In the genomic region with DNA sequence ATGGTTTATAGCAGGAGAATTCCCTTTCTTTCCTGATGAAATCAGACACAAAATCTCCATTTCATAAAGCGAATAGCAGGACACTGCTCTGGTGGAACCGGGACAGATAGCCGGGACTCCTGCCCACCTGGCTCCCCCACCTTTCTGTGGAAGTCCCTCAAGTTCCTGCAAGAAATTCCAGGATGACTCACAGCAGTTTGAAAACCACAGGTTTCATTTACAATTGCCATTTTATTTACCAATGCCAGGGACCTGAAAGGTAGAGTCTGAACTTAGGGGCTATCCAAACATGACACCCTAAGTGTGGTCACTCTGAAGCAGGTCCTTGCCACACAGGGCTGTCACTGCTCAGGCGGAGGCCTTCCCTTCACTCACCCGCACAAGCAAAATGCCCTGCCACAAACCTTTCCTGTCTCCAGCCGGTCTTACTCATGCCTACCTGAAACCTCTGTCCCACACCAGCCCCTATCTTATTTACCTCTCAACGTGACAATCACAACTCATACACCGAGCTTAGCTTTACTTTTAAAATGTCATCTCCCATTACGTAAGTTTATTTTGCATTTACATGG, we compare ENCODE assay signal across 20 cellular contexts.
"Had no signal": no experiment of that assay in that cellular context is flagged by ENCODE, and none has a peak within 500 bp of the region (broad histone marks: within the 10 kb centered on the region; RNA-seq: fewer than 3 reads in every experiment).

No MANE protein-coding gene starts in this region.

- ATAC-seq: left lobe of liver; lower lobe of right lung; naive thymus-derived CD4-positive, alpha-beta T cell; right lobe of liver; stimulated activated effector memory CD8-positive, alpha-beta T cell treated with anti-CD3 and anti-CD28 coated beads, Interleukin-12 subunit alpha, Interleukin-12 subunit beta, amount 100 ng/mL, for 72 hours; stimulated activated naive CD8-positive, alpha-beta T cell treated with anti-CD3 and anti-CD28 coated beads, Interleukin-15, amount 100 ng/mL, for 72 hours had no signal

- H3K27me3 ChIP-seq: brain microvascular endothelial cell, neural progenitor cell, right lobe of liver, tibial artery had no signal

- H3K36me3 ChIP-seq: brain microvascular endothelial cell, lower lobe of right lung, neural progenitor cell, right lobe of liver, tibial artery, WERI-Rb-1 had no signal

- H3K9ac ChIP-seq: neural progenitor cell had no signal

- H3K4me1 ChIP-seq: lower lobe of right lung, neural progenitor cell, right lobe of liver, tibial artery had no signal

- H3K9me3 ChIP-seq: lower lobe of right lung, right lobe of liver, tibial artery had no signal

- H2AFZ ChIP-seq: neural progenitor cell had no signal

- DNase-seq: activated CD4-positive, alpha-beta T cell treated with anti-CD3 and anti-CD28 coated beads, Interleukin-2, amount 50 U/mL, for 1 hour; activated CD4-positive, CD25-positive, alpha-beta regulatory T cell treated with anti-CD3 and anti-CD28 coated beads, Interleukin-2, amount 50 U/mL, for 72 hours; activated gamma-delta T cell treated with Interleukin-2 at 50 U/mL for 16 hours; activated T-cell treated with anti-CD3 and anti-CD28 coated beads, Interleukin-2, amount 50 U/mL, for 1 hour; anterior cingulate cortex; brain microvascular endothelial cell; dorsolateral prefrontal cortex; foreskin fibroblast; lower lobe of right lung; naive thymus-derived CD4-positive, alpha-beta T cell; posterior cingulate gyrus; right lobe of liver; stimulated activated CD4-positive, alpha-beta T cell treated with anti-CD3 and anti-CD28 coated beads, Interleukin-2, amount 100 ng/mL, for 24 hours; stimulated activated naive CD8-positive, alpha-beta T cell treated with anti-CD3 and anti-CD28 coated beads, Interleukin-15, amount 100 ng/mL, for 72 hours; tibial artery; WERI-Rb-1 had no signal

- H3K4me3 ChIP-seq: dorsolateral prefrontal cortex, lower lobe of right lung, neural progenitor cell, right lobe of liver, skin epidermis, tibial artery had no signal

- H3K27ac ChIP-seq: brain microvascular endothelial cell, dorsolateral prefrontal cortex, lower lobe of right lung, neural progenitor cell, right lobe of liver, skin epidermis, tibial artery, WERI-Rb-1 had no signal

- H3K4me2 ChIP-seq: neural progenitor cell had no signal
